8 cellular contexts compared by ENCODE assay signal in genomic region chr14:50335989-50336391, GRCh38. TPM values are rescaled to one million over a fixed set of nuclear protein-coding genes. Genes with fewer than 3 reads are reported as not detected.
DNase-seq lines count a peak whose midpoint lies in the region; TF ChIP-seq lines count a peak whose summit lies in the region.

No MANE protein-coding gene starts in this region.

- CTCF ChIA-PET in CD4-positive, alpha-beta memory T cell (lab: Charles Lee; ENCODE audit: partially characterized antibody): interaction anchor here (0.9 to 3.1 kb wide), 4 partner anchors 10 to 18 kb away, joined by 3 to 15 read pairs (median 4); no protein-coding TSS in a partner anchor

- no peaks in the 10 kb centered on the region for H3K9me3 Mint-ChIP-seq in CD4-positive, alpha-beta memory T cell
- no peaks in the 10 kb centered on the region for H3K9me3 Mint-ChIP-seq in brain

- H3K27ac ChIP-seq in CD4-positive, alpha-beta memory T cell (ENCODE audit: low read depth, low read length): no peak overlapping the region
- H3K27ac ChIP-seq in HUES64 (ENCODE audit: low read depth, low read length): peak overlapping the region; percentile 78
- H3K27ac ChIP-seq in liver (ENCODE audit: low read depth in 1 of 2, low read length in 2 of 2): peak overlapping the region; percentile 0 to 52
- peak overlapping the region; percentile 81 for H3K27ac ChIP-seq in thymus (ENCODE audit: low read depth)

- no peaks in the 10 kb centered on the region for H3K27me3 ChIP-seq in CD4-positive, alpha-beta memory T cell (ENCODE audit: insufficient read depth, low read length)
- no peaks in the 10 kb centered on the region for H3K27me3 ChIP-seq in HUES64 (ENCODE audit: insufficient read depth, low read length)
- no peaks in the 10 kb centered on the region for H3K27me3 ChIP-seq in liver (ENCODE audit: control insufficient read depth in 4 of 4, insufficient read depth in 4 of 4, low read length in 3 of 4)
- H3K27me3 ChIP-seq in thymus (ENCODE audit: control insufficient read depth, insufficient read depth): no peaks in the 10 kb centered on the region

- intact Hi-C loops in CD4-positive, alpha-beta memory T cell (cut with micrococcal nuclease): no loop called here

- peaks cover 10 to 14% (median 12%) of the 10 kb centered on the region in 4 donors for H3K4me1 Mint-ChIP-seq in CD4-positive, alpha-beta memory T cell
- peaks cover 30% of the 10 kb centered on the region for H3K4me1 Mint-ChIP-seq in brain

- H3K4me3 Mint-ChIP-seq in CD4-positive, alpha-beta memory T cell: peak overlapping the region in 5 of 8 donors; percentile 7 to 64 (median 47)
- peak overlapping the region; percentile 56 to 79 (median 74) for H3K4me3 Mint-ChIP-seq in brain

- no peak for DNase-seq in CD4-positive, alpha-beta memory T cell
- DNase-seq in stimulated activated CD4-positive, alpha-beta T cell treated with anti-CD3 and anti-CD28 coated beads, Interleukin-2, amount 100 ng/mL, for 48 hours: no peak
- no peak for DNase-seq in RPMI8226
- no peak for DNase-seq in NK-92 (lab: John Stamatoyannopoulos, UW; ENCODE audit: unreplicated experiment)

- no peak overlapping the region for H3K4me3 ChIP-seq in CD4-positive, alpha-beta memory T cell (ENCODE audit: low read length in 2 of 2)
- H3K4me3 ChIP-seq in HUES64 (ENCODE audit: low read length): no peak overlapping the region
- H3K4me3 ChIP-seq in liver (ENCODE audit: low read depth in 1 of 3, low read length in 3 of 3): no peak overlapping the region
- no peak overlapping the region for H3K4me3 ChIP-seq in thymus (ENCODE audit: low read length)

- TF ChIP-seq RAD21 in liver (IDR thresholded peaks at IDR 0.05): no peak

- H3K4me1 ChIP-seq in CD4-positive, alpha-beta memory T cell (ENCODE audit: insufficient read depth, low read length): peaks cover 9% of the 10 kb centered on the region
- H3K4me1 ChIP-seq in HUES64 (ENCODE audit: insufficient read depth, low read length) (peaks cover 28% of the 10 kb centered on the region), liver (ENCODE audit: control insufficient read depth in 4 of 4, insufficient read depth in 4 of 4, low read length in 3 of 4) (no peaks in the 10 kb centered on the region), thymus (ENCODE audit: control insufficient read depth, insufficient read depth, low read length) (peaks cover 9% of the 10 kb centered on the region)

- peak overlapping the region in 6 of 7 donors; percentile 57 to 92 (median 74) for H3K27ac Mint-ChIP-seq in CD4-positive, alpha-beta memory T cell
- peak overlapping the region; percentile 94 to 99 (median 97) for H3K27ac Mint-ChIP-seq in brain

- peaks cover 6% of the 10 kb centered on the region for H3K36me3 ChIP-seq in CD4-positive, alpha-beta memory T cell (ENCODE audit: insufficient read depth, low read length)
- H3K36me3 ChIP-seq in HUES64 (ENCODE audit: insufficient read depth, low read length): 0 out of 2 replicates have a peak, but pooled peaks cover 4% of the 10 kb centered on the region
- peaks cover 0 to 4% (median 0%) of the 10 kb centered on the region in 4 donors for H3K36me3 ChIP-seq in liver (ENCODE audit: control insufficient read depth in 4 of 4, insufficient read depth in 3 of 4, low read depth in 1 of 4, low read length in 3 of 4)
- peaks cover 4% of the 10 kb centered on the region for H3K36me3 ChIP-seq in thymus (ENCODE audit: control insufficient read depth, insufficient read depth)

- 73% methylated on average over 6 of the region's 6 CpGs for WGBS in HUES64
- 74% methylated on average over 6 of the region's 6 CpGs for WGBS in liver
- WGBS in thymus: 12% methylated on average over 6 of the region's 6 CpGs

- POLR2A ChIA-PET in CD4-positive, alpha-beta memory T cell (lab: Charles Lee; ENCODE audit: partially characterized antibody): no interaction called here

- H3K9ac ChIP-seq in HUES64 (ENCODE audit: low read depth, low read length): peak overlapping the region; percentile 13; the same call in 1 of the 2 replicates
- H3K9ac ChIP-seq in liver (ENCODE audit: low read depth in 1 of 2, low read length in 2 of 2): no peak overlapping the region

- no peak for TF ChIP-seq CTCF in brain (conservative IDR thresholded peaks at IDR 0.05)
- no peak for TF ChIP-seq CTCF in liver (IDR thresholded peaks at IDR 0.05; ENCODE audit: low read depth, low read length, missing input control)

- H3K27me3 Mint-ChIP-seq in CD4-positive, alpha-beta memory T cell: no peaks in the 10 kb centered on the region
- H3K27me3 Mint-ChIP-seq in brain: no peaks in the 10 kb centered on the region

- no peaks in the 10 kb centered on the region for H3K9me3 ChIP-seq in CD4-positive, alpha-beta memory T cell (ENCODE audit: control insufficient read depth in 1 of 2, low read length in 2 of 2)
- H3K9me3 ChIP-seq in HUES64 (ENCODE audit: insufficient read depth, low read depth, low read length) (no peaks in the 10 kb centered on the region), liver (ENCODE audit: control insufficient read depth in 4 of 4, low read length in 3 of 4) (no peaks in the 10 kb centered on the region), thymus (ENCODE audit: control insufficient read depth) (no peaks in the 10 kb centered on the region)

- peaks cover 9 to 44% of the 10 kb centered on the region in 2 donors for H3K36me3 Mint-ChIP-seq in CD4-positive, alpha-beta memory T cell
- peaks cover 6% of the 10 kb centered on the region for H3K36me3 Mint-ChIP-seq in brain

TF ChIP-seq in liver, 16 proteins besides CTCF, POLR2A, EP300 and RAD21 (continues in another document):
- TF ChIP-seq HNF4A (conservative IDR thresholded peaks at IDR 0.05) (no peak), EGR1 (IDR thresholded peaks at IDR 0.05; ENCODE audit: low read depth in 2 of 2) (no peak), MAX (IDR thresholded peaks at IDR 0.05) (no peak), RXRA (IDR thresholded peaks at IDR 0.05) (no peak), FOXA1 (IDR thresholded peaks at IDR 0.05) (no peak), HNF4G (IDR thresholded peaks at IDR 0.05) (no peak), ATF3 (IDR thresholded peaks at IDR 0.05) (no peak), YY1 (IDR thresholded peaks at IDR 0.05) (no peak), TAF1 (conservative IDR thresholded peaks at IDR 0.05) (no peak), NR2F2 (IDR thresholded peaks at IDR 0.05) (no peak), GABPA (IDR thresholded peaks at IDR 0.05 in 1 of 2, conservative IDR thresholded peaks at IDR 0.05 in 1 of 2) (no peak), FOXA2 (IDR thresholded peaks at IDR 0.05) (no peak), REST (IDR thresholded peaks at IDR 0.05) (no peak)

RNA-seq across cellular contexts. Expression of gene DMAC2L, which starts 23.9 kb away (rescaled TPM):
- 10 to 100 TPM; 15.9 to 19.5 TPM for total RNA-seq in CD4-positive, alpha-beta memory T cell
- 10 to 100 TPM; 14.3 to 18.8 TPM for polyA plus RNA-seq in CD4-positive, alpha-beta memory T cell
- 13.0 TPM for polyA plus RNA-seq in HUES64 (2013, experiment 1 of 2)
- 13.7 TPM for polyA plus RNA-seq in HUES64 (2013, experiment 2 of 2)
- polyA plus RNA-seq in brain (ENCODE audit: insufficient read depth, low read depth, low replicate concordance) (20.5 TPM), liver (10 to 100 TPM in 1 of 2 donors, 1 to 10 TPM in 1; 5.2 to 17.2 TPM), thymus (22.2 TPM)
- total RNA-seq in liver: 1 to 10 TPM; 6.3 to 6.7 TPM

RNA-seq across cellular contexts. Expression of gene L2HGDH, which starts 24.0 kb away (rescaled TPM):
- total RNA-seq in CD4-positive, alpha-beta memory T cell: 1 to 10 TPM; 4.9 to 5.5 TPM
- 1 to 10 TPM; 3.0 to 6.1 TPM for polyA plus RNA-seq in CD4-positive, alpha-beta memory T cell
- 16.9 TPM for polyA plus RNA-seq in HUES64 (2013, experiment 1 of 2)
- 16.1 TPM for polyA plus RNA-seq in HUES64 (2013, experiment 2 of 2)
- polyA plus RNA-seq in brain (ENCODE audit: insufficient read depth, low read depth, low replicate concordance) (5.8 TPM), liver (1 to 10 TPM; 3.8 to 5.2 TPM), thymus (1.7 TPM)
- total RNA-seq in liver: 1 to 10 TPM; 5.5 to 9.0 TPM
